18 cellular contexts compared by ENCODE assay signal in genomic region chr7:33579117-33579516, GRCh38.
DNase-seq lines count a peak whose midpoint lies in the region; ATAC-seq and TF ChIP-seq lines count a peak whose summit lies in the region.
"Had no signal": no experiment of that assay in that cellular context is flagged by ENCODE, and none has a peak within 500 bp of the region (broad histone marks: within the 10 kb centered on the region; RNA-seq: fewer than 3 reads in every experiment).

No MANE protein-coding gene starts in this region.

- intact Hi-C loops in Right ventricle myocardium inferior (cut with DNase I) (no loop called here), upper lobe of right lung (cut with DNase I) (no loop called here)

- peaks cover 14% of the 10 kb centered on the region for H3K9me3 Mint-ChIP-seq in nephron
- H3K9me3 Mint-ChIP-seq: CD8-positive, alpha-beta T cell; HFFc6 had no signal

- H3K27me3 Mint-ChIP-seq in nephron (ENCODE audit: low read depth): no peaks in the 10 kb centered on the region
- H3K27me3 Mint-ChIP-seq: B cell; CD4-positive, CD25-positive, alpha-beta regulatory T cell had no signal

- H3K4me3 ChIP-seq in cardiac muscle cell (no peak overlapping the region), upper lobe of right lung (no peak overlapping the region)
- H3K4me3 ChIP-seq: BLaER1, HAP-1 had no signal

- H3K27ac Mint-ChIP-seq in nephron: peak overlapping the region in 2 of 3 experiments; percentile 29 to 71
- H3K27ac Mint-ChIP-seq: B cell; CD4-positive, CD25-positive, alpha-beta regulatory T cell; CD8-positive, alpha-beta T cell; HFFc6 had no signal

- no peak overlapping the region for H3K4me3 Mint-ChIP-seq in nephron
- H3K4me3 Mint-ChIP-seq: B cell; CD4-positive, CD25-positive, alpha-beta regulatory T cell; CD8-positive, alpha-beta T cell; HFFc6 had no signal

- DNase-seq in cardiac muscle cell (ENCODE audit: low read depth in 1 of 2, low spot score in 1 of 2) (no peak), Right ventricle myocardium inferior (ENCODE audit: missing footprints) (no peak), upper lobe of right lung (no peak), NCI-H345 (lab: John Stamatoyannopoulos, UW) (no peak)
- DNase-seq: Caco-2; CD4-positive, CD25-positive, alpha-beta regulatory T cell; CD8-positive, alpha-beta T cell; DMS153; DND-41; GOT3; HFFc6 had no signal

- H3K4me1 Mint-ChIP-seq in nephron: peaks cover 37% of the 10 kb centered on the region
- H3K4me1 Mint-ChIP-seq: B cell; CD4-positive, CD25-positive, alpha-beta regulatory T cell had no signal

- H3K36me3 ChIP-seq in cardiac muscle cell (no peaks in the 10 kb centered on the region), upper lobe of right lung (no peaks in the 10 kb centered on the region)
- H3K36me3 ChIP-seq: BLaER1, HAP-1 had no signal

- peaks cover 7% of the 10 kb centered on the region for H3K36me3 Mint-ChIP-seq in nephron (ENCODE audit: low read depth)

- ATAC-seq in Right ventricle myocardium inferior: no peak
- peak; percentile 69 for ATAC-seq in upper lobe of right lung
- no peak for ATAC-seq in HG03469 (IDR thresholded peaks at IDR 0.05; ENCODE audit: unreplicated experiment)
- ATAC-seq: CD8-positive, alpha-beta T cell had no signal

- H3K9me3 ChIP-seq in cardiac muscle cell (ENCODE audit: low read depth) (no peaks in the 10 kb centered on the region), upper lobe of right lung (no peaks in the 10 kb centered on the region)
- H3K9me3 ChIP-seq: BLaER1, Caco-2, HAP-1 had no signal

- peak overlapping the region; percentile 2 for H3K27ac ChIP-seq in cardiac muscle cell
- no peak overlapping the region for H3K27ac ChIP-seq in upper lobe of right lung
- H3K27ac ChIP-seq: 22Rv1, BLaER1, C4-2B had no signal

- TF ChIP-seq CTCF in cardiac muscle cell (IDR thresholded peaks at IDR 0.05; ENCODE audit: low read depth, low read length) (no peak), nephron (IDR thresholded peaks at IDR 0.05; ENCODE audit: unreplicated experiment in 3 of 3) (no peak), upper lobe of right lung (IDR thresholded peaks at IDR 0.05) (no peak)

- H3K4me1 ChIP-seq in cardiac muscle cell (ENCODE audit: low read depth) (peaks cover 23% of the 10 kb centered on the region), upper lobe of right lung (no peaks in the 10 kb centered on the region)
- H3K4me1 ChIP-seq: BLaER1, Caco-2, HAP-1 had no signal

- H3K27me3 ChIP-seq in cardiac muscle cell (no peaks in the 10 kb centered on the region), upper lobe of right lung (no peaks in the 10 kb centered on the region)
- H3K27me3 ChIP-seq: BLaER1 had no signal
